ENCODE assay signal across 16 cellular contexts in genomic region chr4:25795566-25796454, GRCh38.
DNase-seq lines count a peak whose midpoint lies in the region; FAIRE-seq and TF ChIP-seq lines count a peak whose summit lies in the region.
"Had no signal": no experiment of that assay in that cellular context is flagged by ENCODE, and none has a peak within 500 bp of the region (broad histone marks: within the 10 kb centered on the region; RNA-seq: fewer than 3 reads in every experiment).

No MANE protein-coding gene starts in this region.

- H3K9me3 ChIP-seq in mesenchymal stem cell (ENCODE audit: control insufficient read depth, low read length): no peaks in the 10 kb centered on the region

- peak overlapping the region; percentile 22 for H3K27ac ChIP-seq in mesenchymal stem cell (ENCODE audit: low read length, poor library complexity, severe bottlenecking)
- H3K27ac ChIP-seq: BLaER1 treated with 17β-estradiol and CSF1 and Interleukin-3, amounts not matched to agents 10 nM and 100 nM had no signal

- no peaks in the 10 kb centered on the region for H3K9me3 Mint-ChIP-seq in chondrocyte (ENCODE audit: low read depth)
- H3K9me3 Mint-ChIP-seq: activated T-cell treated with anti-CD3 and anti-CD28 coated beads, Interleukin-2, amount 50 U/mL, for 72 hours had no signal

- WGBS in mesenchymal stem cell: 38% methylated on average over 9 of the region's 12 CpGs

- H3K4me3 ChIP-seq in AG04449 (ENCODE audit: low read depth, low read length) (no peak overlapping the region), mesenchymal stem cell (ENCODE audit: insufficient read depth in 1 of 2, low read depth in 1 of 2, low read length in 2 of 2) (no peak overlapping the region)
- H3K4me3 ChIP-seq: BLaER1 treated with 17β-estradiol and CSF1 and Interleukin-3, amounts not matched to agents 10 nM and 100 nM; K562; skin epidermis had no signal

- POLR2A ChIA-PET in AG04449 (lab: Yijun Ruan, JAX): interaction anchor here (0.9 to 1.4 kb wide), 4 partner anchors 12 to 22 kb away, joined by 3 to 5 read pairs (median 4); no protein-coding TSS in a partner anchor

- H3K4me1 ChIP-seq in mesenchymal stem cell (ENCODE audit: control insufficient read depth, insufficient read depth, low read depth, low read length): peaks cover 10% of the 10 kb centered on the region

- no peak for TF ChIP-seq POLR2A in GM12892 (IDR thresholded peaks at IDR 0.05; ENCODE audit: low read depth, low read length)

- CTCF ChIA-PET in AG04449 (lab: Yijun Ruan, JAX): interaction anchor here (1.2 to 5.9 kb wide), 4 partner anchors 9 to 355 kb away, joined by 3 to 38 read pairs (median 6); no protein-coding TSS in a partner anchor

- H3K27ac Mint-ChIP-seq in chondrocyte (ENCODE audit: unreplicated experiment): peak overlapping the region; percentile 85

- peak overlapping the region in 1 of 2 experiments; percentile 30 for H3K4ac ChIP-seq in mesenchymal stem cell (ENCODE audit: low read depth in 1 of 2, low read length in 2 of 2)

- H4K8ac ChIP-seq in mesenchymal stem cell (ENCODE audit: low read length): peak overlapping the region; percentile 53

- TF ChIP-seq CTCF in AG04449 (IDR thresholded peaks at IDR 0.05; ENCODE audit: insufficient read depth, low read length, missing control alignments): peak; percentile 21
- TF ChIP-seq CTCF in chondrocyte (IDR thresholded peaks at IDR 0.05): peak; percentile 16

- H3K36me3 Mint-ChIP-seq in chondrocyte (ENCODE audit: low read depth): peaks cover 16% of the 10 kb centered on the region

- H2AFZ ChIP-seq in mesenchymal stem cell (ENCODE audit: low read depth, low read length): no peak overlapping the region

- peak overlapping the region in 1 of 2 experiments; percentile 9 for H3K14ac ChIP-seq in mesenchymal stem cell (ENCODE audit: low read length in 2 of 2)

- H3K27me3 ChIP-seq in mesenchymal stem cell (ENCODE audit: control insufficient read depth in 1 of 2, insufficient read depth in 1 of 2, low read length in 2 of 2): no peaks in the 10 kb centered on the region
- H3K27me3 ChIP-seq: BLaER1 treated with 17β-estradiol and CSF1 and Interleukin-3, amounts not matched to agents 10 nM and 100 nM had no signal

- DNase-seq in AG04449 (ENCODE audit: low read depth, low spot score) (peak; percentile 53), HTR-8/SVneo (ENCODE audit: insufficient read length, low spot score) (peak; percentile 75), chondrocyte (ENCODE audit: low spot score) (no peak), mesenchymal stem cell (peak; percentile 78), Kasumi-1 (lab: John Stamatoyannopoulos, UW) (no peak), GM12892 (ENCODE audit: insufficient read length) (no peak), frontal cortex (ENCODE audit: low spot score in 2 of 2) (no peak), cerebellar cortex (ENCODE audit: low spot score) (no peak)
- DNase-seq: activated T-cell treated with anti-CD3 and anti-CD28 coated beads, Interleukin-2, amount 50 U/mL, for 72 hours; effector memory CD4-positive, alpha-beta T cell; left colon; NCI-H69; stimulated activated naive CD4-positive, alpha-beta T cell had no signal

- no peak overlapping the region for H2BK15ac ChIP-seq in mesenchymal stem cell (ENCODE audit: low read depth, poor library complexity, severe bottlenecking)

- peak overlapping the region in 1 of 2 experiments; percentile 29 for H2BK12ac ChIP-seq in mesenchymal stem cell (ENCODE audit: low read length in 2 of 2)

- no peak overlapping the region for H3K23ac ChIP-seq in mesenchymal stem cell (ENCODE audit: low read length in 2 of 2)

- no peak overlapping the region for H3K4me2 ChIP-seq in mesenchymal stem cell (ENCODE audit: low read length, poor library complexity, severe bottlenecking)
- H3K4me2 ChIP-seq: BLaER1 treated with 17β-estradiol and CSF1 and Interleukin-3, amounts not matched to agents 10 nM and 100 nM had no signal

- no peaks in the 10 kb centered on the region for H3K27me3 Mint-ChIP-seq in chondrocyte (ENCODE audit: low read depth)

- H3K18ac ChIP-seq in mesenchymal stem cell (ENCODE audit: low read depth in 1 of 2, low read length in 2 of 2): peak overlapping the region in 1 of 2 experiments; percentile 11

- peak overlapping the region; percentile 48 for H4K91ac ChIP-seq in mesenchymal stem cell (ENCODE audit: low read length)

- no peaks in the 10 kb centered on the region for H3K36me3 ChIP-seq in mesenchymal stem cell (ENCODE audit: control insufficient read depth in 1 of 2, insufficient read depth in 2 of 2, low read depth in 1 of 2, low read length in 2 of 2)

- no peak overlapping the region for H3K4me3 Mint-ChIP-seq in chondrocyte (ENCODE audit: unreplicated experiment)
- H3K4me3 Mint-ChIP-seq: activated T-cell treated with anti-CD3 and anti-CD28 coated beads, Interleukin-2, amount 50 U/mL, for 72 hours had no signal

- FAIRE-seq in HTR-8/SVneo (lab: Jason Lieb, UNC) (peak; percentile 72), GM12892 (lab: Jason Lieb, UNC) (no peak), frontal cortex (lab: Jason Lieb, UNC) (no peak)
- FAIRE-seq: K562 had no signal

- H3K79me1 ChIP-seq in mesenchymal stem cell (replicated peaks; ENCODE audit: low read length, poor library complexity, severe bottlenecking): no peaks in the 10 kb centered on the region

- peak overlapping the region; percentile 76 for H2AK5ac ChIP-seq in mesenchymal stem cell (ENCODE audit: low read length, severe bottlenecking)

- H3K9ac ChIP-seq in mesenchymal stem cell (ENCODE audit: low read length): no peak overlapping the region
- H3K9ac ChIP-seq: BLaER1 treated with 17β-estradiol and CSF1 and Interleukin-3, amounts not matched to agents 10 nM and 100 nM had no signal

- peaks cover 21% of the 10 kb centered on the region for H3K4me1 Mint-ChIP-seq in chondrocyte (ENCODE audit: low read depth)

- no peak overlapping the region for H2BK120ac ChIP-seq in mesenchymal stem cell (ENCODE audit: low read depth, low read length)

- no peak overlapping the region for H2BK5ac ChIP-seq in mesenchymal stem cell (ENCODE audit: low read depth, low read length, poor library complexity, severe bottlenecking)

Comparison
In these comparisons a context has a peak if more than half of its experiments do, and no peak if none do; other contexts are left out.
1. DNase-seq: peak in AG04449 (single experiment), HTR-8/SVneo (single experiment) and mesenchymal stem cell (single experiment); none in chondrocyte (single experiment), Kasumi-1 (0 of 2), GM12892 (single experiment), frontal cortex (0 of 2) and cerebellar cortex (single experiment).